Comparison of ENCODE assay signal across 8 cellular contexts in genomic region chr1:58782308-58783089, GRCh38. TPM values are rescaled to one million over a fixed set of nuclear protein-coding genes. Genes with fewer than 3 reads are reported as not detected.
A peak's percentile ranks its signal among the peaks of the same experiment; 100 is the strongest.
DNase-seq lines count a peak whose midpoint lies in the region; ATAC-seq and TF ChIP-seq lines count a peak whose summit lies in the region.

No MANE protein-coding gene starts in this region.

- H3K9ac ChIP-seq in HCT116 (ENCODE audit: low read length) = peak overlapping the region; percentile 84

- H3K4me1 Mint-ChIP-seq in Calu3 (ENCODE audit: low read depth, unreplicated experiment) (peaks cover 37% of the 10 kb centered on the region), neural crest cell (peaks cover 32% of the 10 kb centered on the region)

- no peak for TF ChIP-seq POLR2A in HCT116 (IDR thresholded peaks at IDR 0.05; ENCODE audit: borderline replicate concordance, extremely low read depth, insufficient read depth, insufficient read length)

- H3K27me3 ChIP-seq in HCT116 (ENCODE audit: insufficient read depth, low read length) = no peaks in the 10 kb centered on the region

- H3K9me3 ChIP-seq in HCT116 (ENCODE audit: control insufficient read depth in 1 of 2, insufficient read depth in 1 of 2, low read depth in 1 of 2, low read length in 2 of 2) (no peaks in the 10 kb centered on the region), OCI-LY7 (ENCODE audit: low read length) (no peaks in the 10 kb centered on the region)

- H3K9me3 Mint-ChIP-seq in Calu3 (ENCODE audit: low read depth, unreplicated experiment) (peaks cover 2% of the 10 kb centered on the region), neural crest cell (no peaks in the 10 kb centered on the region)

- H3K4me1 ChIP-seq in HCT116 (ENCODE audit: control insufficient read depth in 1 of 2, insufficient read depth in 2 of 2, low read length in 2 of 2) (peaks cover 10 to 33% of the 10 kb centered on the region in 2 experiments; a peak in 3 of 4 replicates), OCI-LY7 (ENCODE audit: insufficient read depth, low read length, poor library complexity, severe bottlenecking) (peaks cover 23% of the 10 kb centered on the region)

- H3K4me3 ChIP-seq in HCT116 (replicated peaks in 1 of 2; ENCODE audit: low read depth in 1 of 2, low read length in 2 of 2) (peak overlapping the region; percentile 61 to 79), OCI-LY7 (ENCODE audit: low read depth, low read length, poor library complexity, severe bottlenecking) (peak overlapping the region; percentile 80), fibroblast of villous mesenchyme (ENCODE audit: low read depth, low read length) (peak overlapping the region; percentile 97)

- RAD21 ChIA-PET in HCT116 (lab: Charles Lee; ENCODE audit: low non-redundant PET in 1 of 2, low total read pairs in 2 of 2, uncharacterized antibody in 2 of 2, unreplicated experiment in 2 of 2) = no interaction called here

- POLR2A ChIA-PET in HCT116 (lab: Charles Lee) (interaction anchor here (1.4 to 2.6 kb wide), 3 partner anchors 15 to 514 kb away, joined by 3 to 9 read pairs (median 7); partner anchors contain the start of gene FGGY), OCI-LY7 (lab: Charles Lee) (interaction anchor here (0.6 to 1.2 kb wide), 3 partner anchors 24 to 961 kb away, joined by 3 to 5 read pairs (median 3); no protein-coding TSS in a partner anchor)

- no peak for TF ChIP-seq RAD21 in HCT116 (IDR thresholded peaks at IDR 0.05; ENCODE audit: low read depth)

- H2AFZ ChIP-seq in HCT116 (ENCODE audit: low read depth, low read length, poor library complexity, severe bottlenecking) (no peak overlapping the region), OCI-LY7 (ENCODE audit: low read length) (peak overlapping the region; percentile 70; the same call in 1 of the 2 replicates)

- H3K27ac ChIP-seq in HCT116 (ENCODE audit: low read depth, low read length) = peak overlapping the region; percentile 89; the same call in 1 of the 2 replicates
- H3K27ac ChIP-seq in OCI-LY7 (ENCODE audit: low read depth, low read length, poor library complexity, severe bottlenecking) = no peak overlapping the region

- H3K9me2 ChIP-seq in HCT116 (ENCODE audit: insufficient read depth) = no peaks in the 10 kb centered on the region
- H3K9me2 ChIP-seq in OCI-LY7 (ENCODE audit: insufficient read depth, low read length) = no peaks in the 10 kb centered on the region

- H4K20me1 ChIP-seq in HCT116 (ENCODE audit: insufficient read depth) (no peaks in the 10 kb centered on the region), OCI-LY7 (ENCODE audit: insufficient read depth, low read length) (no peaks in the 10 kb centered on the region)

- ATAC-seq in HCT116 (no peak), omental fat pad (ENCODE audit: low FRiP score) (no peak)

- peaks cover 13% of the 10 kb centered on the region for H3K27me3 Mint-ChIP-seq in Calu3 (ENCODE audit: unreplicated experiment)
- peaks cover 41% of the 10 kb centered on the region for H3K27me3 Mint-ChIP-seq in neural crest cell (ENCODE audit: low read depth)

- H3K79me2 ChIP-seq in HCT116 (ENCODE audit: insufficient read depth, low read length) = peaks cover 15% of the 10 kb centered on the region
- H3K79me2 ChIP-seq in OCI-LY7 (ENCODE audit: insufficient read depth, low read depth, low read length) = no peaks in the 10 kb centered on the region

- H3K4me3 Mint-ChIP-seq in Calu3 (ENCODE audit: low read depth, unreplicated experiment) (peak overlapping the region; percentile 97), neural crest cell (peak overlapping the region; percentile 95)

- H3K36me3 Mint-ChIP-seq in Calu3 (ENCODE audit: insufficient read depth, unreplicated experiment) (peaks cover 69% of the 10 kb centered on the region), neural crest cell (ENCODE audit: low read depth) (peaks cover 4% of the 10 kb centered on the region)

- BruUV-seq in Calu3 (replicated peaks; lab: Mats Ljungman, UMichigan) (no TSS peak), HCT116 (replicated peaks; lab: Mats Ljungman, UMichigan) (no TSS peak), OCI-LY7 (replicated peaks; lab: Mats Ljungman, UMichigan) (no TSS peak)

- H3K36me3 ChIP-seq in HCT116 (ENCODE audit: control insufficient read depth in 1 of 2, insufficient read depth in 2 of 2, low read length in 2 of 2) (no peaks in the 10 kb centered on the region), OCI-LY7 (ENCODE audit: insufficient read depth, low read length) (no peaks in the 10 kb centered on the region)

- no peak for TF ChIP-seq CTCF in Calu3 (IDR thresholded peaks at IDR 0.05; ENCODE audit: unreplicated experiment)
- TF ChIP-seq CTCF in HCT116 (IDR thresholded peaks at IDR 0.05 in 2 of 3, conservative IDR thresholded peaks at IDR 0.05 in 1 of 3; ENCODE audit: borderline replicate concordance in 1 of 3, insufficient read depth in 1 of 3, low read depth in 2 of 3, low read length in 2 of 3) = no peak
- TF ChIP-seq CTCF in OCI-LY7 (conservative IDR thresholded peaks at IDR 0.05; ENCODE audit: low read length) = no peak
- no peak for TF ChIP-seq CTCF in fibroblast of villous mesenchyme (IDR thresholded peaks at IDR 0.05; ENCODE audit: insufficient read depth, low read depth, low read length)
- TF ChIP-seq CTCF in neural crest cell (conservative IDR thresholded peaks at IDR 0.05) = no peak
- no peak for TF ChIP-seq CTCF in omental fat pad (IDR thresholded peaks at IDR 0.05)

- CTCF ChIA-PET in Calu3 (lab: Charles Lee) = no interaction called here
- CTCF ChIA-PET in HCT116 (lab: Charles Lee) = no interaction called here
- CTCF ChIA-PET in OCI-LY7 (lab: Charles Lee; ENCODE audit: unreplicated experiment) = no interaction called here

- DNase-seq in Calu3 (peak; percentile 60), HCT116 (ENCODE audit: low read depth, low spot score) (no peak), OCI-LY7 (ENCODE audit: low spot score) (peak; percentile 57), fibroblast of villous mesenchyme (ENCODE audit: low read depth) (peak; percentile 40), neural crest cell (ENCODE audit: low read depth, low spot score) (peak; percentile 48), stromal cell of bone marrow (ENCODE audit: low read depth) (peak; percentile 10), omental fat pad (ENCODE audit: low spot score) (no peak)
- DNase-seq in activated effector memory CD4-positive, alpha-beta T cell treated with Interleukin-2 at 50 U/mL for 16 hours = peak; percentile 55

- H3K4me2 ChIP-seq in HCT116 (ENCODE audit: low read length) (peak overlapping the region; percentile 85), OCI-LY7 (ENCODE audit: low read length) (peak overlapping the region; percentile 86)

- H3K27ac Mint-ChIP-seq in Calu3 (ENCODE audit: unreplicated experiment) (peak overlapping the region; percentile 99), neural crest cell (ENCODE audit: unreplicated experiment) (peak overlapping the region; percentile 98)

- intact Hi-C loops in Calu3 (cut with micrococcal nuclease; ENCODE audit: unreplicated experiment) = loop anchor here (1.0 to 10.0 kb wide), 2 partner anchors 513 to 772 kb away; no protein-coding TSS in a partner anchor
- intact Hi-C loops in HCT116 (cut with micrococcal nuclease) = loop anchor here (10.0 kb wide), 1 partner anchor 652 kb away; no protein-coding TSS in a partner anchor
- intact Hi-C loops in OCI-LY7 (cut with micrococcal nuclease; ENCODE audit: unreplicated experiment) = loop anchor here (5.0 to 10.0 kb wide), 2 partner anchors 255 to 512 kb away; partner anchors contain the start of gene FGGY

TF ChIP-seq in HCT116, 20 proteins besides CTCF, POLR2A, EP300 and RAD21:
- TF ChIP-seq SP1 (IDR thresholded peaks at IDR 0.05; ENCODE audit: low read depth) (no peak), ZFX (IDR thresholded peaks at IDR 0.05) (no peak), ELF1 (IDR thresholded peaks at IDR 0.05; ENCODE audit: borderline replicate concordance, low read depth) (no peak), POLR2AphosphoS5 (IDR thresholded peaks at IDR 0.05; ENCODE audit: low read depth, low read length) (0 out of 2 replicates have a peak, but pooled peaks have one; percentile 12), CBX3 (IDR thresholded peaks at IDR 0.05; ENCODE audit: low read depth) (no peak), SRF (IDR thresholded peaks at IDR 0.05; ENCODE audit: low read depth) (no peak)

RNA-seq across cellular contexts. Expression of gene JUN, which starts 1.3 kb away (rescaled TPM):
- 76.5 and 89.3 TPM in 2 replicates for total RNA-seq in Calu3 (2022)
- 18.7 TPM for total RNA-seq in HCT116 (2021; ENCODE audit: unreplicated experiment)
- polyA plus RNA-seq in HCT116 (2012) = 42.4 and 58.4 TPM in 2 replicates
- total RNA-seq in OCI-LY7 (2014; rRNA removed; shearing (Covaris generic)) = 7.7 and 8.1 TPM in 2 replicates
- total RNA-seq in OCI-LY7 (2022) = 4.2 and 5.3 TPM in 2 replicates
- 71.2 and 84.6 TPM in 2 replicates for total RNA-seq in fibroblast of villous mesenchyme
- 28.7 and 29.0 TPM in 2 replicates for total RNA-seq in neural crest cell
- 100 to 1,000 TPM; 367 to 477 (median 404) TPM for total RNA-seq in omental fat pad

Comparison
In these comparisons a context has a peak if more than half of its experiments do, and no peak if none do; other contexts are left out.
1. DNase-seq: peak in Calu3 (single experiment), OCI-LY7 (single experiment), activated effector memory CD4-positive, alpha-beta T cell treated with Interleukin-2 at 50 U/mL for 16 hours (single experiment), fibroblast of villous mesenchyme (single experiment), neural crest cell (single experiment) and stromal cell of bone marrow (single experiment); none in HCT116 (single experiment) and omental fat pad (single experiment).
2. Peak in every context shown above with its lines, with median percentiles within 50 percentile points of each other: H3K4me3 ChIP-seq.